In genomic region chr2:37335604-37336003, GRCh38 we compare ENCODE assay signal across 16 cellular contexts. TPM values are rescaled to one million over a fixed set of nuclear protein-coding genes. Genes with fewer than 3 reads are reported as not detected.
DNase-seq lines count a peak whose midpoint lies in the region; ATAC-seq and TF ChIP-seq lines count a peak whose summit lies in the region.
"Had no signal": no experiment of that assay in that cellular context is flagged by ENCODE, and none has a peak within 500 bp of the region (broad histone marks: within the 10 kb centered on the region; RNA-seq: fewer than 3 reads in every experiment).

No MANE protein-coding gene starts in this region.

- no peaks in the 10 kb centered on the region for H3K9me2 ChIP-seq in OCI-LY7 (ENCODE audit: insufficient read depth, low read length)

- H2AFZ ChIP-seq in KMS-11 (ENCODE audit: low read depth) (no peak overlapping the region), OCI-LY7 (ENCODE audit: low read length) (peak overlapping the region; percentile 80; the same call in 1 of the 2 replicates)
- H2AFZ ChIP-seq: GM23248 had no signal

- no TSS peak for BruUV-seq in OCI-LY7 (replicated peaks; lab: Mats Ljungman, UMichigan)

- peak overlapping the region; percentile 90 for H3K9ac ChIP-seq in KMS-11
- H3K9ac ChIP-seq: GM23248 had no signal

- no peak overlapping the region for H3K27ac ChIP-seq in HEK293 (ENCODE audit: extremely low read depth, low read depth, low read length)
- H3K27ac ChIP-seq in KMS-11, result peak overlapping the region; percentile 92
- H3K27ac ChIP-seq in OCI-LY7 (ENCODE audit: low read depth, low read length, poor library complexity, severe bottlenecking), result peak overlapping the region; percentile 74
- H3K27ac ChIP-seq: GM23248 had no signal

- H3K4me3 ChIP-seq in HEK293 (ENCODE audit: low read depth, low read length), result no peak overlapping the region
- no peak overlapping the region for H3K4me3 ChIP-seq in KMS-11 (IDR thresholded peaks at IDR 0.05; ENCODE audit: insufficient read depth, low read depth, low read length)
- H3K4me3 ChIP-seq in OCI-LY7 (ENCODE audit: low read depth, low read length, poor library complexity, severe bottlenecking), result peak overlapping the region; percentile 65
- H3K4me3 ChIP-seq: GM23248 had no signal

- intact Hi-C loops in OCI-LY7 (cut with micrococcal nuclease; ENCODE audit: unreplicated experiment), result loop anchor here (2.0 to 5.0 kb wide), 2 partner anchors 55 to 322 kb away; no protein-coding TSS in a partner anchor

- no peaks in the 10 kb centered on the region for H3K36me3 ChIP-seq in HEK293 (ENCODE audit: control insufficient read depth in 2 of 2, insufficient read depth in 1 of 2, low read length in 2 of 2)
- no peaks in the 10 kb centered on the region for H3K36me3 ChIP-seq in KMS-11 (ENCODE audit: insufficient read depth)
- no peaks in the 10 kb centered on the region for H3K36me3 ChIP-seq in OCI-LY7 (ENCODE audit: insufficient read depth, low read length)

- H3K4me1 ChIP-seq in HEK293 (ENCODE audit: control insufficient read depth, insufficient read depth, low read length) (peaks cover 11% of the 10 kb centered on the region), KMS-11 (ENCODE audit: low read depth, poor library complexity, severe bottlenecking) (peaks cover 53% of the 10 kb centered on the region), OCI-LY7 (ENCODE audit: insufficient read depth, low read length, poor library complexity, severe bottlenecking) (peaks cover 83% of the 10 kb centered on the region)

- TF ChIP-seq CTCF in HEK293 (tag by site-specific recombination; IDR thresholded peaks at IDR 0.05), result no peak
- no peak for TF ChIP-seq CTCF in KMS-11 (conservative IDR thresholded peaks at IDR 0.05; ENCODE audit: low read depth, low read length)
- no peak for TF ChIP-seq CTCF in OCI-LY7 (conservative IDR thresholded peaks at IDR 0.05; ENCODE audit: low read length)

- ATAC-seq in HG03097 (IDR thresholded peaks at IDR 0.05; ENCODE audit: low FRiP score, unreplicated experiment) (no peak), HG02981 (IDR thresholded peaks at IDR 0.05; ENCODE audit: unreplicated experiment) (no peak)

- CTCF ChIA-PET in HEK293 (lab: Yijun Ruan, JAX), result interaction anchor here (0.6 to 1.3 kb wide), 2 partner anchors 9 to 537 kb away, joined by 3 read pairs; no protein-coding TSS in a partner anchor
- CTCF ChIA-PET in OCI-LY7 (lab: Charles Lee; ENCODE audit: unreplicated experiment), result interaction anchor here (0.8 kb wide), 1 partner anchor 10 kb away, joined by 4 read pairs; the partner anchor contains the start of gene PRKD3

- peaks cover 94% of the 10 kb centered on the region for H3K79me2 ChIP-seq in KMS-11 (ENCODE audit: insufficient read depth, low read depth)
- peaks cover 16% of the 10 kb centered on the region; the same call in 1 of the 2 replicates for H3K79me2 ChIP-seq in OCI-LY7 (ENCODE audit: insufficient read depth, low read depth, low read length)

- no peaks in the 10 kb centered on the region for H3K27me3 ChIP-seq in KMS-11 (ENCODE audit: insufficient read depth, low read depth)

- H3K4me2 ChIP-seq in KMS-11 (peak overlapping the region; percentile 62), OCI-LY7 (ENCODE audit: low read length) (peak overlapping the region; percentile 81)

- POLR2A ChIA-PET in HEK293 (lab: Yijun Ruan, JAX) (no interaction called here), OCI-LY7 (lab: Charles Lee) (interaction anchor here (0.6 to 9.8 kb wide), 14 partner anchors 15 to 319 kb away, joined by 3 to 365 read pairs (median 5); partner anchors contain the start of genes CEBPZ, NDUFAF7 and PRKD3)

- DNase-seq in OCI-LY7 (ENCODE audit: low spot score) (no peak), GM19238 (ENCODE audit: insufficient read length, low spot score) (no peak)
- DNase-seq: C1 segment of cervical spinal cord; Calu3; CD4-positive, alpha-beta memory T cell; COR-L47; DMS53; DMS79 treated with DMSO at 0.1 percent for 48 hours; GM23248; H7; HCEC 1CT; HFFc6 had no signal

- no peaks in the 10 kb centered on the region for H3K9me3 ChIP-seq in HEK293 (ENCODE audit: control insufficient read depth, insufficient read depth, low read depth, low read length)
- H3K9me3 ChIP-seq in OCI-LY7 (ENCODE audit: low read length), result no peaks in the 10 kb centered on the region

- H4K20me1 ChIP-seq in KMS-11 (ENCODE audit: insufficient read depth), result no peaks in the 10 kb centered on the region
- H4K20me1 ChIP-seq in OCI-LY7 (ENCODE audit: insufficient read depth, low read length), result no peaks in the 10 kb centered on the region

TF ChIP-seq in HEK293, 187 proteins besides CTCF, POLR2A, EP300 and RAD21:
- TF ChIP-seq, protein P1, sequence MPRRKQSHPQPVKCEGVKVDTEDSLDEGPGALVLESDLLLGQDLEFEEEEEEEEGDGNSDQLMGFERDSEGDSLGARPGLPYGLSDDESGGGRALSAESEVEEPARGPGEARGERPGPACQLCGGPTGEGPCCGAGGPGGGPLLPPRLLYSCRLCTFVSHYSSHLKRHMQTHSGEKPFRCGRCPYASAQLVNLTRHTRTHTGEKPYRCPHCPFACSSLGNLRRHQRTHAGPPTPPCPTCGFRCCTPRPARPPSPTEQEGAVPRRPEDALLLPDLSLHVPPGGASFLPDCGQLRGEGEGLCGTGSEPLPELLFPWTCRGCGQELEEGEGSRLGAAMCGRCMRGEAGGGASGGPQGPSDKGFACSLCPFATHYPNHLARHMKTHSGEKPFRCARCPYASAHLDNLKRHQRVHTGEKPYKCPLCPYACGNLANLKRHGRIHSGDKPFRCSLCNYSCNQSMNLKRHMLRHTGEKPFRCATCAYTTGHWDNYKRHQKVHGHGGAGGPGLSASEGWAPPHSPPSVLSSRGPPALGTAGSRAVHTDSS (tag by site-specific recombination; IDR thresholded peaks at IDR 0.05), result no peak
- TF ChIP-seq ZFHX2 (tag by site-specific recombination; conservative IDR thresholded peaks at IDR 0.05) (no peak), ZNF785 (tag by site-specific recombination; IDR thresholded peaks at IDR 0.05) (no peak), HOXD13 (CRISPR knock-in tag; IDR thresholded peaks at IDR 0.05; ENCODE audit: borderline replicate concordance) (no peak)
- TF ChIP-seq, protein P2, sequence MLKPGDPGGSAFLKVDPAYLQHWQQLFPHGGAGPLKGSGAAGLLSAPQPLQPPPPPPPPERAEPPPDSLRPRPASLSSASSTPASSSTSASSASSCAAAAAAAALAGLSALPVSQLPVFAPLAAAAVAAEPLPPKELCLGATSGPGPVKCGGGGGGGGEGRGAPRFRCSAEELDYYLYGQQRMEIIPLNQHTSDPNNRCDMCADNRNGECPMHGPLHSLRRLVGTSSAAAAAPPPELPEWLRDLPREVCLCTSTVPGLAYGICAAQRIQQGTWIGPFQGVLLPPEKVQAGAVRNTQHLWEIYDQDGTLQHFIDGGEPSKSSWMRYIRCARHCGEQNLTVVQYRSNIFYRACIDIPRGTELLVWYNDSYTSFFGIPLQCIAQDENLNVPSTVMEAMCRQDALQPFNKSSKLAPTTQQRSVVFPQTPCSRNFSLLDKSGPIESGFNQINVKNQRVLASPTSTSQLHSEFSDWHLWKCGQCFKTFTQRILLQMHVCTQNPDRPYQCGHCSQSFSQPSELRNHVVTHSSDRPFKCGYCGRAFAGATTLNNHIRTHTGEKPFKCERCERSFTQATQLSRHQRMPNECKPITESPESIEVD (tag by site-specific recombination; IDR thresholded peaks at IDR 0.05), result peak; percentile 68

RNA-seq across cellular contexts. Expression of gene QPCT, which starts 8.8 kb away (rescaled TPM):
- 3.5 and 8.2 TPM in 2 replicates for total RNA-seq in OCI-LY7 (2014; rRNA removed; shearing (Covaris generic))
- total RNA-seq in OCI-LY7 (2022), result 42.9 and 52.6 TPM in 2 replicates

RNA-seq across cellular contexts. Expression of gene PRKD3, which starts 11.0 kb away (rescaled TPM):
- total RNA-seq in OCI-LY7 (2014; rRNA removed; shearing (Covaris generic)), result 63.2 and 74.3 TPM in 2 replicates
- 174 and 185 TPM in 2 replicates for total RNA-seq in OCI-LY7 (2022)
